ENCODE assay signal across 7 cellular contexts in genomic region chr5:144467795-144468194, GRCh38.
DNase-seq lines count a peak whose midpoint lies in the region; ATAC-seq and TF ChIP-seq lines count a peak whose summit lies in the region.

No MANE protein-coding gene starts in this region.

- H3K9me3 ChIP-seq in osteoblast (ENCODE audit: low read depth, low read length), result no peaks in the 10 kb centered on the region

- DNase-seq in GM23338 (ENCODE audit: low spot score), result peak; percentile 89
- peak; percentile 74 for DNase-seq in NCI-H345 (lab: John Stamatoyannopoulos, UW)
- DNase-seq in dermis blood vessel endothelial cell, result peak; percentile 56
- peak; percentile 77 for DNase-seq in osteoblast (ENCODE audit: insufficient read length, low spot score, missing footprints)
- no peak for DNase-seq in activated effector memory CD4-positive, alpha-beta T cell treated with Interleukin-2 at 50 U/mL for 16 hours
- no peak for DNase-seq in stimulated activated CD4-positive, alpha-beta T cell treated with anti-CD3 and anti-CD28 coated beads, Interleukin-12 subunit alpha, Interleukin-12 subunit beta, amount 100 ng/mL, for 4 hours

- H3K4me3 ChIP-seq in GM23338, result no peak overlapping the region
- H3K4me3 ChIP-seq in osteoblast (ENCODE audit: insufficient read depth, low read length), result peak overlapping the region; percentile 20

- H3K27me3 ChIP-seq in GM23338 (ENCODE audit: insufficient read depth) (no peaks in the 10 kb centered on the region), osteoblast (ENCODE audit: insufficient read depth, low read length) (no peaks in the 10 kb centered on the region)

- H3K4me1 ChIP-seq in GM23338 (ENCODE audit: insufficient read depth) (no peaks in the 10 kb centered on the region), osteoblast (ENCODE audit: insufficient read depth, low read length) (peaks cover 17% of the 10 kb centered on the region)

- peaks cover 10% of the 10 kb centered on the region; the same call in 2 of the 3 replicates for H3K4me1 Mint-ChIP-seq in GM23338

- H3K27ac ChIP-seq in GM23338 (ENCODE audit: low read depth) (no peak overlapping the region), osteoblast (ENCODE audit: low read depth, low read length) (no peak overlapping the region)

- H3K4me2 ChIP-seq in GM23338, result no peak overlapping the region
- peak overlapping the region; percentile 56 for H3K4me2 ChIP-seq in osteoblast (ENCODE audit: insufficient read depth, low read length)

- H3K4me3 Mint-ChIP-seq in GM23338, result no peak overlapping the region

- H4K20me1 ChIP-seq in GM23338 (replicated peaks; ENCODE audit: insufficient read depth), result no peaks in the 10 kb centered on the region
- H4K20me1 ChIP-seq in osteoblast (ENCODE audit: insufficient read depth, low read length), result no peaks in the 10 kb centered on the region

- H3K79me2 ChIP-seq in GM23338 (replicated peaks; ENCODE audit: insufficient read depth) (no peaks in the 10 kb centered on the region), osteoblast (ENCODE audit: insufficient read depth, low read length) (no peaks in the 10 kb centered on the region)

- H3K36me3 ChIP-seq in GM23338 (ENCODE audit: insufficient read depth) (no peaks in the 10 kb centered on the region), osteoblast (ENCODE audit: insufficient read depth, low read length) (no peaks in the 10 kb centered on the region)

- H2AFZ ChIP-seq in GM23338 (peak overlapping the region; percentile 9; the same call in 1 of the 2 replicates), osteoblast (ENCODE audit: low read length) (peak overlapping the region; percentile 67)

- peak; percentile 97 for ATAC-seq in GM23338
- ATAC-seq in HG03521 (IDR thresholded peaks at IDR 0.05; ENCODE audit: unreplicated experiment), result no peak

- H3K27ac Mint-ChIP-seq in GM23338, result peak overlapping the region; percentile 33

- H3K9me2 ChIP-seq in GM23338 (ENCODE audit: insufficient read depth), result no peaks in the 10 kb centered on the region

- H3K36me3 Mint-ChIP-seq in GM23338 (ENCODE audit: low read depth), result no peaks in the 10 kb centered on the region

- H3K9me3 Mint-ChIP-seq in GM23338, result no peaks in the 10 kb centered on the region

- H3K27me3 Mint-ChIP-seq in GM23338 (ENCODE audit: insufficient read depth, low read depth, poor library complexity), result peaks cover 1% of the 10 kb centered on the region

- no peaks in the 10 kb centered on the region for H3F3A ChIP-seq in GM23338 (replicated peaks; ENCODE audit: low read depth)

- TF ChIP-seq CTCF in GM23338 (conservative IDR thresholded peaks at IDR 0.05; ENCODE audit: low read depth in 2 of 2), result peak; percentile 71 to 80
- TF ChIP-seq CTCF in osteoblast (IDR thresholded peaks at IDR 0.05; ENCODE audit: extremely low read depth, low read depth, low read length), result peak; percentile 81

TF ChIP-seq in GM23338, 12 proteins besides CTCF, POLR2A, EP300 and RAD21 (continues in another document):
- no peak for TF ChIP-seq EZH2 (IDR thresholded peaks at IDR 0.05; ENCODE audit: low read depth, unreplicated experiment)
- TF ChIP-seq CREB1 (CRISPR knock-in tag; IDR thresholded peaks at IDR 0.05; ENCODE audit: low read depth), result no peak
- no peak for TF ChIP-seq ZNF114 (CRISPR knock-in tag; IDR thresholded peaks at IDR 0.05)
- TF ChIP-seq EZH2phosphoT487 (IDR thresholded peaks at IDR 0.05; ENCODE audit: unreplicated experiment), result no peak
- no peak for TF ChIP-seq JUNB (IDR thresholded peaks at IDR 0.05; ENCODE audit: unreplicated experiment)
- no peak for TF ChIP-seq STAT1 (IDR thresholded peaks at IDR 0.05; ENCODE audit: unreplicated experiment)
- TF ChIP-seq ETS1 (IDR thresholded peaks at IDR 0.05), result no peak
- TF ChIP-seq ZNF462 (CRISPR knock-in tag; IDR thresholded peaks at IDR 0.05), result no peak; the same call in 1 of the 2 replicates

Comparison
In these comparisons a context has a peak if more than half of its experiments do, and no peak if none do; other contexts are left out.
1. DNase-seq: peak in GM23338 (single experiment), NCI-H345 (single experiment), dermis blood vessel endothelial cell (single experiment) and osteoblast (single experiment); none in activated effector memory CD4-positive, alpha-beta T cell treated with Interleukin-2 at 50 U/mL for 16 hours (single experiment) and stimulated activated CD4-positive, alpha-beta T cell treated with anti-CD3 and anti-CD28 coated beads, Interleukin-12 subunit alpha, Interleukin-12 subunit beta, amount 100 ng/mL, for 4 hours (single experiment).